In the genomic region with DNA sequence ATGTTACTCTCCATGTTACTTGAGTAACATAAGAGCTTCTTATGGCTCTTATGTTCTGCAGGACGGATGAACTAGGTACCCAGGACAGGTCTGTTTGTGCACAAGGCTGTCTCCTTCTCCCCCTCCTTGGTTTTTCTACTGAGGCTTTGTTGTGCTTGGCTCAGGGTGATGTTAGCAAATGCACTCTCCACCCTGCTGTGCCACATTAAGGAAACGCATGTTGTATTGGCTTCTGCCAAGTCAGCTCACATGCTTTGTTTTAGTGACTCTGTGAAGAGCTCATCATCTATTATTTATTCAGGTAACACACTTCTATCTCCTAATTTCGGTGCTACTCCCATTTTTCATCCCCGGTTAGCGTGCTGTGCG, we compare ENCODE assay signal across 11 cellular contexts.
DNase-seq lines count a peak whose midpoint lies in the region; ATAC-seq and TF ChIP-seq lines count a peak whose summit lies in the region.
"Had no signal": no experiment of that assay in that cellular context is flagged by ENCODE, and none has a peak within 500 bp of the region (broad histone marks: within the 10 kb centered on the region; RNA-seq: fewer than 3 reads in every experiment).

No MANE protein-coding gene starts in this region.

- H3K9me3 ChIP-seq in left lung = no peaks in the 10 kb centered on the region
- H3K9me3 ChIP-seq in vagina = no peaks in the 10 kb centered on the region
- H3K9me3 ChIP-seq: lower lobe of right lung, tibial nerve had no signal

- no peak for TF ChIP-seq POLR2A in vagina (IDR thresholded peaks at IDR 0.05)

- H3K4me1 ChIP-seq in left lung (peaks cover 8 to 23% of the 10 kb centered on the region in 2 donors), vagina (peaks cover 24% of the 10 kb centered on the region)

- no peaks in the 10 kb centered on the region for H3K27me3 ChIP-seq in left lung
- H3K27me3 ChIP-seq in vagina = no peaks in the 10 kb centered on the region
- H3K27me3 ChIP-seq: tibial nerve had no signal

- H3K27ac ChIP-seq in VCaP (peak overlapping the region; percentile 96), left lung (no peak overlapping the region), vagina (no peak overlapping the region)
- H3K27ac ChIP-seq: lower lobe of right lung had no signal

- H3K36me3 ChIP-seq in left lung (no peaks in the 10 kb centered on the region), vagina (no peaks in the 10 kb centered on the region)
- H3K36me3 ChIP-seq: lower lobe of right lung, tibial nerve had no signal

- intact Hi-C loops in left lung (cut with DNase I) (no loop called here), vagina (cut with DNase I) (no loop called here)

- DNase-seq in DMS153 treated with DMSO at 0.1 percent for 48 hours (lab: John Stamatoyannopoulos, UW; ENCODE audit: unreplicated experiment) (peak; percentile 43), NCI-H1105 (lab: John Stamatoyannopoulos, UW) (peak; percentile 16), left lung (no peak), vagina (ENCODE audit: extremely low spot score in 2 of 2) (no peak)
- no peak for DNase-seq in activated CD4-positive, CD25-positive, alpha-beta regulatory T cell treated with anti-CD3 and anti-CD28 coated beads, Interleukin-2, amount 50 U/mL, for 72 hours
- DNase-seq: activated T-cell treated with anti-CD3 and anti-CD28 coated beads, Interleukin-2, amount 50 U/mL, for 72 hours; foreskin melanocyte had no signal

- H3K4me3 ChIP-seq in left lung (no peak overlapping the region), vagina (no peak overlapping the region)
- H3K4me3 ChIP-seq: lower lobe of right lung, tibial nerve had no signal

- TF ChIP-seq CTCF in VCaP (conservative IDR thresholded peaks at IDR 0.05) = no peak
- no peak for TF ChIP-seq CTCF in left lung (IDR thresholded peaks at IDR 0.05)
- no peak for TF ChIP-seq CTCF in vagina (IDR thresholded peaks at IDR 0.05)

- peak; percentile 35 for ATAC-seq in left lung
- ATAC-seq in HG02763 (IDR thresholded peaks at IDR 0.05; ENCODE audit: unreplicated experiment) = no peak
- ATAC-seq: activated T-cell treated with anti-CD3 and anti-CD28 coated beads, Interleukin-2, amount 50 U/mL, for 72 hours had no signal

Comparison
In these comparisons a context has a peak if more than half of its experiments do, and no peak if none do; other contexts are left out.
1. DNase-seq: peak in DMS153 treated with DMSO at 0.1 percent for 48 hours (single experiment) and NCI-H1105 (single experiment); none in left lung (0 of 2), vagina (0 of 2) and activated CD4-positive, CD25-positive, alpha-beta regulatory T cell treated with anti-CD3 and anti-CD28 coated beads, Interleukin-2, amount 50 U/mL, for 72 hours (single experiment).